In genomic region chr2:207142461-207142860, GRCh38 we compare ENCODE assay signal across 8 cellular contexts. TPM values are rescaled to one million over a fixed set of nuclear protein-coding genes. Genes with fewer than 3 reads are reported as not detected.
DNase-seq lines count a peak whose midpoint lies in the region; ATAC-seq and TF ChIP-seq lines count a peak whose summit lies in the region.

No MANE protein-coding gene starts in this region.

- no peaks in the 10 kb centered on the region for H3K9me3 ChIP-seq in Peyer's patch

- H3K27ac ChIP-seq in Peyer's patch, result peak overlapping the region; percentile 73 to 87 (median 80)

- TF ChIP-seq CTCF in Peyer's patch (IDR thresholded peaks at IDR 0.05) (peak in 4 of 6 experiments; percentile 8 to 26 (median 11)), epithelial cell of proximal tubule (conservative IDR thresholded peaks at IDR 0.05; ENCODE audit: low read depth, low read length) (peak; percentile 37), progenitor cell of endocrine pancreas (IDR thresholded peaks at IDR 0.05; ENCODE audit: unreplicated experiment) (no peak)

- peaks cover 96% of the 10 kb centered on the region for H3K4me1 Mint-ChIP-seq in activated naive CD4-positive, alpha-beta T cell treated with anti-CD3 and anti-CD28 coated beads, Interleukin-2, amount 50 U/mL, for 24 hours
- H3K4me1 Mint-ChIP-seq in progenitor cell of endocrine pancreas (ENCODE audit: low read depth), result peaks cover 26% of the 10 kb centered on the region

- peak overlapping the region; percentile 98 for H3K27ac Mint-ChIP-seq in activated naive CD4-positive, alpha-beta T cell treated with anti-CD3 and anti-CD28 coated beads, Interleukin-2, amount 50 U/mL, for 24 hours
- H3K27ac Mint-ChIP-seq in progenitor cell of endocrine pancreas, result peak overlapping the region; percentile 2

- H3K36me3 Mint-ChIP-seq in activated naive CD4-positive, alpha-beta T cell treated with anti-CD3 and anti-CD28 coated beads, Interleukin-2, amount 50 U/mL, for 24 hours, result peaks cover 11% of the 10 kb centered on the region
- H3K36me3 Mint-ChIP-seq in progenitor cell of endocrine pancreas (ENCODE audit: insufficient read depth), result peaks cover 7% of the 10 kb centered on the region

- peak overlapping the region; percentile 88 for H3K4me3 Mint-ChIP-seq in activated naive CD4-positive, alpha-beta T cell treated with anti-CD3 and anti-CD28 coated beads, Interleukin-2, amount 50 U/mL, for 24 hours
- no peak overlapping the region for H3K4me3 Mint-ChIP-seq in progenitor cell of endocrine pancreas (ENCODE audit: low read depth)

- peaks cover 0 to 18% (median 9%) of the 10 kb centered on the region in 4 donors for H3K4me1 ChIP-seq in Peyer's patch

- H3K4me3 ChIP-seq in Peyer's patch (no peak overlapping the region), epithelial cell of proximal tubule (ENCODE audit: low read depth, low read length) (no peak overlapping the region)

- H3K27me3 Mint-ChIP-seq in activated naive CD4-positive, alpha-beta T cell treated with anti-CD3 and anti-CD28 coated beads, Interleukin-2, amount 50 U/mL, for 24 hours, result no peaks in the 10 kb centered on the region
- H3K27me3 Mint-ChIP-seq in progenitor cell of endocrine pancreas, result no peaks in the 10 kb centered on the region

- no peaks in the 10 kb centered on the region for H3K9me3 Mint-ChIP-seq in activated naive CD4-positive, alpha-beta T cell treated with anti-CD3 and anti-CD28 coated beads, Interleukin-2, amount 50 U/mL, for 24 hours
- H3K9me3 Mint-ChIP-seq in progenitor cell of endocrine pancreas (ENCODE audit: low read depth), result no peaks in the 10 kb centered on the region

- no peak for TF ChIP-seq POLR2A in Peyer's patch (IDR thresholded peaks at IDR 0.05)

- no peaks in the 10 kb centered on the region for H3K36me3 ChIP-seq in Peyer's patch

- no peak for DNase-seq in activated naive CD4-positive, alpha-beta T cell treated with anti-CD3 and anti-CD28 coated beads, Interleukin-2, amount 50 U/mL, for 16 hours
- DNase-seq in Peyer's patch, result no peak
- DNase-seq in epithelial cell of proximal tubule (ENCODE audit: low read depth), result no peak
- no peak for DNase-seq in progenitor cell of endocrine pancreas (ENCODE audit: low spot score, unreplicated experiment)
- no peak for DNase-seq in NCI-H1092 (lab: John Stamatoyannopoulos, UW)
- no peak for DNase-seq in HuH-7.5 (ENCODE audit: low spot score)

- no peak for ATAC-seq in HG02885 (IDR thresholded peaks at IDR 0.05; ENCODE audit: poor library complexity, unreplicated experiment)

- no peaks in the 10 kb centered on the region for H3K27me3 ChIP-seq in Peyer's patch

RNA-seq across cellular contexts. Expression of gene KLF7, which starts 23.3 kb away (rescaled TPM):
- total RNA-seq in Peyer's patch (10 to 100 TPM; 22.5 to 63.5 (median 37.1) TPM), epithelial cell of proximal tubule (14.6 and 22.2 TPM in 2 replicates), progenitor cell of endocrine pancreas (26.6 and 27.1 TPM in 2 replicates)
